ENCODE assay signal across 8 cellular contexts in genomic region chr1:3623441-3624150, GRCh38. TPM values are rescaled to one million over a fixed set of nuclear protein-coding genes. Genes with fewer than 3 reads are reported as not detected.
DNase-seq lines count a peak whose midpoint lies in the region; ATAC-seq and TF ChIP-seq lines count a peak whose summit lies in the region.

No MANE protein-coding gene starts in this region.

- DNase-seq in Right ventricle myocardium inferior (ENCODE audit: missing footprints) (peak; percentile 58), cardiac septum (ENCODE audit: low spot score) (no peak), caudate nucleus (lab: John Stamatoyannopoulos, UW) (no peak), mesothelial cell of epicardium (ENCODE audit: low spot score in 2 of 2, unreplicated experiment in 2 of 2) (no peak), uterus (no peak), glomerular visceral epithelial cell (ENCODE audit: extremely low spot score) (no peak), HuH-7 (ENCODE audit: low spot score) (no peak)

- H3K27ac Mint-ChIP-seq in mesothelial cell of epicardium: peak overlapping the region; percentile 77

- peak overlapping the region; percentile 92 for H3K4me3 Mint-ChIP-seq in mesothelial cell of epicardium

- peaks cover 5% of the 10 kb centered on the region for H3K36me3 Mint-ChIP-seq in mesothelial cell of epicardium

- intact Hi-C loops in Right ventricle myocardium inferior (cut with DNase I): loop anchor here (5.0 to 10.0 kb wide), 2 partner anchors 99 to 171 kb away; partner anchors contain the start of gene LRRC47
- intact Hi-C loops in cardiac septum (cut with DNase I): loop anchor here (2.0 to 10.0 kb wide), 4 partner anchors 25 to 1039 kb away; partner anchors contain the start of genes LRRC47 and PRXL2B
- intact Hi-C loops in uterus (cut with DNase I; ENCODE audit: low total_unique reads): no loop called here

- TF ChIP-seq CTCF in mesothelial cell of epicardium (IDR thresholded peaks at IDR 0.05; ENCODE audit: unreplicated experiment): no peak
- TF ChIP-seq CTCF in uterus (IDR thresholded peaks at IDR 0.05): no peak

- peaks cover 4% of the 10 kb centered on the region for H3K27me3 Mint-ChIP-seq in mesothelial cell of epicardium (ENCODE audit: low read depth)

- H3K27me3 ChIP-seq in uterus: no peaks in the 10 kb centered on the region

- ATAC-seq in Right ventricle myocardium inferior (no peak), GM21526 (IDR thresholded peaks at IDR 0.05; ENCODE audit: low FRiP score, unreplicated experiment) (no peak)

- no peaks in the 10 kb centered on the region for H3K9me3 ChIP-seq in uterus

- H3K4me1 ChIP-seq in uterus: peaks cover 0 to 7% of the 10 kb centered on the region in 2 donors

- H3K9me3 Mint-ChIP-seq in mesothelial cell of epicardium: no peaks in the 10 kb centered on the region

- H3K27ac ChIP-seq in caudate nucleus (ENCODE audit: low read depth, low read length) (peak overlapping the region; percentile 77), uterus (peak overlapping the region; percentile 61 to 75)

- H3K4me3 ChIP-seq in uterus: peak overlapping the region; percentile 80 to 98

- no peaks in the 10 kb centered on the region for H3K36me3 ChIP-seq in uterus

- TF ChIP-seq POLR2A in uterus (IDR thresholded peaks at IDR 0.05): no peak

- peaks cover 30% of the 10 kb centered on the region for H3K4me1 Mint-ChIP-seq in mesothelial cell of epicardium

RNA-seq across cellular contexts. Expression of gene TPRG1L, which starts 1.2 kb away (rescaled TPM):
- total RNA-seq in Right ventricle myocardium inferior: 46.1 TPM
- 44.3 TPM for total RNA-seq in cardiac septum
- 15.1 to 15.9 TPM (median 15.7 TPM) in 3 replicates for total RNA-seq in mesothelial cell of epicardium
- total RNA-seq in uterus: 10 to 100 TPM; 18.7 to 43.4 (median 29.6) TPM

RNA-seq across cellular contexts. Expression of gene MEGF6, which starts 12.3 kb away (rescaled TPM):
- total RNA-seq in Right ventricle myocardium inferior (7.0 TPM), cardiac septum (9.3 TPM), mesothelial cell of epicardium (194 to 209 TPM (median 204 TPM) in 3 replicates), uterus (10 to 100 TPM in 3 of 4 donors, under 1 TPM in 1; 0.88 to 69.0 (median 36.9) TPM)

RNA-seq across cellular contexts. Expression of gene WRAP73, which starts 26.3 kb away (rescaled TPM):
- total RNA-seq in Right ventricle myocardium inferior (14.6 TPM), cardiac septum (14.3 TPM), mesothelial cell of epicardium (20.8 to 26.4 TPM (median 21.4 TPM) in 3 replicates), uterus (10 to 100 TPM in 3 of 4 donors, 1 to 10 TPM in 1; 4.6 to 31.7 (median 25.0) TPM)

RNA-seq across cellular contexts. Expression of gene TP73, which starts 28.7 kb away (rescaled TPM):
- total RNA-seq in Right ventricle myocardium inferior: 0.14 TPM
- total RNA-seq in cardiac septum: 0.30 TPM
- total RNA-seq in mesothelial cell of epicardium: 1.0 to 1.4 TPM (median 1.2 TPM) in 3 replicates
- total RNA-seq in uterus: under 1 TPM in 2 of 4 donors, not detected in 2; 0.30 to 0.76 TPM
